Comparison of ENCODE assay signal across 17 cellular contexts in genomic region chr2:55309441-55309840, GRCh38. TPM values are rescaled to one million over a fixed set of nuclear protein-coding genes. Genes with fewer than 3 reads are reported as not detected.
DNase-seq lines count a peak whose midpoint lies in the region; ATAC-seq, FAIRE-seq and TF ChIP-seq lines count a peak whose summit lies in the region.
"Had no signal": no experiment of that assay in that cellular context is flagged by ENCODE, and none has a peak within 500 bp of the region (broad histone marks: within the 10 kb centered on the region; RNA-seq: fewer than 3 reads in every experiment).

No MANE protein-coding gene starts in this region.

- H3K9me3 ChIP-seq in A549 (no peaks in the 10 kb centered on the region), astrocyte (ENCODE audit: insufficient read depth, low read depth, low read length) (no peaks in the 10 kb centered on the region)
- H3K9me3 ChIP-seq: transverse colon had no signal

- no peak overlapping the region for H3K9ac ChIP-seq in astrocyte (ENCODE audit: low read length)
- H3K9ac ChIP-seq: KMS-11 had no signal

- TF ChIP-seq CTCF in A549 (IDR thresholded peaks at IDR 0.05) (no peak), astrocyte (IDR thresholded peaks at IDR 0.05; ENCODE audit: insufficient read depth, low read depth, low read length) (no peak), foreskin keratinocyte (conservative IDR thresholded peaks at IDR 0.05) (no peak), D721Med (IDR thresholded peaks at IDR 0.05; ENCODE audit: insufficient read depth, missing control alignments) (no peak)

- H3K36me3 Mint-ChIP-seq in astrocyte (ENCODE audit: low read depth, unreplicated experiment): peaks cover 4% of the 10 kb centered on the region

- peak; percentile 18 for FAIRE-seq in A549 (lab: Jason Lieb, UNC)
- no peak for FAIRE-seq in astrocyte (lab: Jason Lieb, UNC)
- no peak for FAIRE-seq in D721Med (lab: Jason Lieb, UNC)

- TF ChIP-seq EP300 in A549 (IDR thresholded peaks at IDR 0.05): no peak

- H3K4me3 Mint-ChIP-seq in astrocyte (ENCODE audit: unreplicated experiment): no peak overlapping the region
- H3K4me3 Mint-ChIP-seq: activated CD4-positive, alpha-beta T cell treated with anti-CD3 and anti-CD28 coated beads for 36 hours had no signal

- CTCF ChIA-PET in A549 (lab: Yijun Ruan, JAX): no interaction called here

- no peaks in the 10 kb centered on the region for H3K27me3 ChIP-seq in astrocyte (ENCODE audit: insufficient read depth, low read length)
- H3K27me3 ChIP-seq in foreskin keratinocyte: no peaks in the 10 kb centered on the region
- H3K27me3 ChIP-seq: cardiac muscle cell, transverse colon had no signal

- H3K4me1 ChIP-seq in A549 (peaks cover 12% of the 10 kb centered on the region), astrocyte (ENCODE audit: insufficient read depth, low read length) (no peaks in the 10 kb centered on the region), foreskin keratinocyte (peaks cover 8% of the 10 kb centered on the region)
- H3K4me1 ChIP-seq: transverse colon had no signal

- no peak overlapping the region for H3K27ac Mint-ChIP-seq in astrocyte (ENCODE audit: unreplicated experiment)
- H3K27ac Mint-ChIP-seq: activated CD4-positive, alpha-beta T cell treated with anti-CD3 and anti-CD28 coated beads for 36 hours had no signal

- TF ChIP-seq RAD21 in A549 (conservative IDR thresholded peaks at IDR 0.05 in 1 of 2, IDR thresholded peaks at IDR 0.05 in 1 of 2): no peak

- peaks cover 14% of the 10 kb centered on the region for H3K4me1 Mint-ChIP-seq in astrocyte (ENCODE audit: low read depth, unreplicated experiment)

- H4K20me1 ChIP-seq in astrocyte (ENCODE audit: insufficient read depth, low read length): no peaks in the 10 kb centered on the region

- H3K79me2 ChIP-seq in astrocyte (ENCODE audit: insufficient read depth, low read length): no peaks in the 10 kb centered on the region

- no peak for DNase-seq in A549 (ENCODE audit: low read depth in 1 of 2, low spot score in 1 of 2)
- DNase-seq in HCEC 1CT: peak; percentile 68
- DNase-seq in astrocyte (ENCODE audit: low read depth): peak; percentile 61
- DNase-seq in foreskin keratinocyte: peak; percentile 12 to 25
- DNase-seq in D721Med (ENCODE audit: insufficient read length, low spot score): no peak
- DNase-seq in posterior cingulate gyrus: no peak
- DNase-seq in NCI-H345 treated with DMSO at 0.1 percent for 48 hours (lab: John Stamatoyannopoulos, UW; ENCODE audit: unreplicated experiment): no peak
- no peak for DNase-seq in putamen (ENCODE audit: low spot score)
- DNase-seq: activated CD4-positive, alpha-beta T cell treated with anti-CD3 and anti-CD28 coated beads for 36 hours; DND-41; NCI-H2081; NK-92 treated with Interleukin-12 subunit alpha and Interleukin-12 subunit beta, amount 100 ng/mL, for 24 hours; stimulated activated CD4-positive, alpha-beta T cell treated with anti-CD3 and anti-CD28 coated beads, Interleukin-12 subunit alpha, Interleukin-12 subunit beta, amount 100 ng/mL, for 4 hours; transverse colon had no signal

- H3K4me3 ChIP-seq in A549: no peak overlapping the region
- H3K4me3 ChIP-seq in astrocyte (ENCODE audit: insufficient read depth, low read depth, low read length): no peak overlapping the region
- H3K4me3 ChIP-seq: cardiac muscle cell, transverse colon had no signal

- TF ChIP-seq POLR2A in A549 (IDR thresholded peaks at IDR 0.05; ENCODE audit: low read length): no peak

- peaks cover 8% of the 10 kb centered on the region for H3K36me3 ChIP-seq in astrocyte (ENCODE audit: insufficient read depth, low read length)
- H3K36me3 ChIP-seq: transverse colon had no signal

- no peaks in the 10 kb centered on the region for H3K27me3 Mint-ChIP-seq in astrocyte (ENCODE audit: low read depth, unreplicated experiment)
- H3K27me3 Mint-ChIP-seq: activated CD4-positive, alpha-beta T cell treated with anti-CD3 and anti-CD28 coated beads for 36 hours had no signal

- H3K4me2 ChIP-seq in A549 (no peak overlapping the region), astrocyte (ENCODE audit: low read length) (no peak overlapping the region)
- H3K4me2 ChIP-seq: KMS-11 had no signal

- H3K27ac ChIP-seq in A549 (no peak overlapping the region), astrocyte (ENCODE audit: low read depth, low read length) (no peak overlapping the region), foreskin keratinocyte (no peak overlapping the region)
- H3K27ac ChIP-seq: KMS-11, transverse colon had no signal

- 69% methylated on average over 2 of the region's 2 CpGs for WGBS in A549 (ENCODE audit: missing lambda C conversion rate)

- no peak overlapping the region for H2AFZ ChIP-seq in astrocyte (ENCODE audit: low read depth, low read length)

- no peak for ATAC-seq in A549
- peak; percentile 56 for ATAC-seq in foreskin keratinocyte
- ATAC-seq: activated CD4-positive, alpha-beta T cell treated with anti-CD3 and anti-CD28 coated beads for 36 hours; esophagus mucosa had no signal

- no peaks in the 10 kb centered on the region for H3K9me3 Mint-ChIP-seq in astrocyte (ENCODE audit: unreplicated experiment)

- intact Hi-C loops in posterior cingulate gyrus (cut with DNase I): no loop called here

- POLR2A ChIA-PET in A549 (lab: Yijun Ruan, JAX): no interaction called here

TF ChIP-seq in A549, 52 proteins besides CTCF, POLR2A, EP300 and RAD21:
- no peak for TF ChIP-seq ZSCAN20 (CRISPR knock-in tag; IDR thresholded peaks at IDR 0.05)
- no peak for TF ChIP-seq ATOH8 (CRISPR knock-in tag; IDR thresholded peaks at IDR 0.05; ENCODE audit: low read depth)
- no peak for TF ChIP-seq HES2 (IDR thresholded peaks at IDR 0.05)
- TF ChIP-seq FOSL2 (IDR thresholded peaks at IDR 0.05): no peak
- TF ChIP-seq FOSL2 (CRISPR knock-in tag; IDR thresholded peaks at IDR 0.05): peak; percentile 85

RNA-seq across cellular contexts. Expression of gene MTIF2, which starts 40.4 kb away (rescaled TPM):
- polyA plus RNA-seq in A549 (2011; rRNA removed) (55.3 and 91.6 TPM in 2 replicates), A549 (2017; fragmentation: RNase III; extraction: RNeasy Plus Mini Kit Qiagen cat#74134 plus additional on column Dnase treatment) (47.2 to 54.1 TPM (median 48.7 TPM) in 3 replicates), foreskin keratinocyte (17.7 and 21.6 TPM in 2 replicates)
- 19.6 and 21.6 TPM in 2 replicates for polyA plus RNA-seq in A549 (2012; cell fraction: cytosol; rRNA removed)
- 18.6 and 20.7 TPM in 2 replicates for polyA plus RNA-seq in A549 (2012; cell fraction: nucleus; rRNA removed)
- polyA minus RNA-seq in A549 (2011; rRNA and poly(A)+ RNA removed): 45.4 TPM in 2 replicates
- total RNA-seq in astrocyte (23.1 and 25.2 TPM in 2 replicates), foreskin keratinocyte (42.0 and 45.7 TPM in 2 replicates)

Comparison
In these comparisons a context has a peak if more than half of its experiments do, and no peak if none do; other contexts are left out.
1. DNase-seq: peak in HCEC 1CT (single experiment), astrocyte (single experiment) and foreskin keratinocyte (2 of 2); none in A549 (0 of 2), D721Med (single experiment), posterior cingulate gyrus (0 of 10), NCI-H345 treated with DMSO at 0.1 percent for 48 hours (single experiment) and putamen (single experiment).